8 cellular contexts compared by ENCODE assay signal in the genomic region with DNA sequence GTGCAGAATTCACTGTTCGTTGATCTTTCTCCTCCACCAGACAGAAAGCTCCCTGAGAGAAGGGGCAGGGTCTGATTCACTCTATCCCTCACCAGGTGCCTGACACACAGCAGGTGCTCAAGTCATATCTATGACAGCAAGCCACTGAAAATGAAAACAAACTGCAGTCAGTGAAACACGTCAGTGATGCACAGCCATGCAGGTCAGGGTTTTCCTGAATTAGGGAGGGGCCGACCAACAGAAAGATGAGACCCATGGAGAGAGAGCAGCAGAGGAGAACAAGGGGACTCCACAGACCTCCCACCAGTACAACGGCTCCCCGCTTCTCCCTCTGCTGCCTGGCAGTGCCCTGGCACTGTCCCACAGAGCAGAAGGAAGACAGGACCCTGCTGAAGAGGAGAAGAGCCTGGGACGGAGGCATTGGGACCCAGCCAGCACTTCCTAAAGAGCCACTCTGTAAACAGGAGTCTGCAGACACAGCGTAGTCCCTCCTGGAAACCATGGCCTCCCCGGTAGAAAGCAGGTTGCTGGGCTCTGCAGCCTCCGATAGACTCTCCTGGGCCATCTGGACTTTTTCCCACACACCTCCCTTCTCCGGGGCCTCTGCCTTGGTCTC. TPM values are rescaled to one million over a fixed set of nuclear protein-coding genes. Genes with fewer than 3 reads are reported as not detected.
DNase-seq lines count a peak whose midpoint lies in the region; ATAC-seq and TF ChIP-seq lines count a peak whose summit lies in the region.

No MANE protein-coding gene starts in this region.

- ATAC-seq in activated CD4-positive, CD25-positive, alpha-beta regulatory T cell treated with anti-CD3 and anti-CD28 coated beads, Interleukin-2, amount 50 U/mL, for 24 hours: peak; percentile 26 to 34
- ATAC-seq in HG03196 (IDR thresholded peaks at IDR 0.05; ENCODE audit: unreplicated experiment): no peak

- DNase-seq in activated CD4-positive, CD25-positive, alpha-beta regulatory T cell treated with anti-CD3 and anti-CD28 coated beads, Interleukin-2, amount 50 U/mL, for 72 hours: no peak
- DNase-seq in NCI-H510A (lab: John Stamatoyannopoulos, UW) (peak; percentile 68), cardiac muscle cell (ENCODE audit: low read depth in 1 of 2, low spot score in 1 of 2) (peak in 1 of 2 donors; percentile 57), stomach (no peak), GF-D8 (lab: John Stamatoyannopoulos, UW) (no peak), brain microvascular endothelial cell (no peak)

- H3K36me3 ChIP-seq in cardiac muscle cell (peaks cover 2% of the 10 kb centered on the region), stomach (peaks cover 9 to 72% (median 50%) of the 10 kb centered on the region in 4 donors), brain microvascular endothelial cell (replicated peaks) (peaks cover 8% of the 10 kb centered on the region)

- 63 to 67% (median 63%) methylated on average over 10 of the region's 10 CpGs for WGBS in stomach, 5 donors

- TF ChIP-seq POLR2A in stomach (IDR thresholded peaks at IDR 0.05): no peak

- H3K4me1 ChIP-seq in cardiac muscle cell (ENCODE audit: low read depth) (peaks cover 43% of the 10 kb centered on the region), stomach (peaks cover 20 to 42% (median 23%) of the 10 kb centered on the region in 4 donors)

- H3K27ac ChIP-seq in cardiac muscle cell (peak overlapping the region; percentile 88), stomach (peak overlapping the region in 4 of 5 donors; percentile 17 to 62 (median 56)), brain microvascular endothelial cell (no peak overlapping the region)

- H3K9me3 ChIP-seq in cardiac muscle cell (ENCODE audit: low read depth): no peaks in the 10 kb centered on the region
- H3K9me3 ChIP-seq in stomach: no peaks in the 10 kb centered on the region

- intact Hi-C loops in stomach (cut with DNase I; ENCODE audit: low total_unique reads): no loop called here

- H3K4me3 ChIP-seq in cardiac muscle cell (no peak overlapping the region), stomach (no peak overlapping the region), brain microvascular endothelial cell (ENCODE audit: low read depth, low read length) (no peak overlapping the region)

- H3K27me3 ChIP-seq in cardiac muscle cell (no peaks in the 10 kb centered on the region), stomach (no peaks in the 10 kb centered on the region), brain microvascular endothelial cell (replicated peaks) (no peaks in the 10 kb centered on the region)

- in situ Hi-C loops in brain microvascular endothelial cell (cut with HindIII; ENCODE audit: low pct_ligation_motif_present, low sequenced_read_pairs): no loop called here

- no peak for TF ChIP-seq EP300 in stomach (IDR thresholded peaks at IDR 0.05)

- TF ChIP-seq CTCF in cardiac muscle cell (IDR thresholded peaks at IDR 0.05; ENCODE audit: low read depth, low read length) (no peak), stomach (IDR thresholded peaks at IDR 0.05) (no peak), brain microvascular endothelial cell (IDR thresholded peaks at IDR 0.05; ENCODE audit: low read depth, low read length, missing control alignments) (no peak)

RNA-seq across cellular contexts. Expression of a gene that starts 50.3 kb away (rescaled TPM):
- total RNA-seq in cardiac muscle cell: 28.7 and 34.8 TPM in 2 replicates
- polyA plus RNA-seq in cardiac muscle cell: 10.2 and 13.6 TPM in 2 replicates
- 10 to 100 TPM in 4 of 5 donors, 1 to 10 TPM in 1; 9.4 to 46.9 (median 19.3) TPM for total RNA-seq in stomach
- 1 to 10 TPM; 5.7 to 9.3 (median 8.2) TPM for polyA plus RNA-seq in stomach
